ENCODE assay signal across 8 cellular contexts in genomic region chr5:65926276-65926761, GRCh38. TPM values are rescaled to one million over a fixed set of nuclear protein-coding genes. Genes with fewer than 3 reads are reported as not detected.
DNase-seq lines count a peak whose midpoint lies in the region; ATAC-seq, FAIRE-seq and TF ChIP-seq lines count a peak whose summit lies in the region.

ERBIN (plus strand) TSS chr5:65926575; CDS start chr5:65992719, 66,144 bp downstream.

- intact Hi-C loops in T-helper 2 cell treated with Interferon-gamma antibody and Interleukin-4, amounts not matched to agents 100 ng/mL and 5 ng/mL, for 36 hours (cut with micrococcal nuclease) = loop anchor here (1.0 to 10.0 kb wide), 10 partner anchors 41 to 1078 kb away; partner anchors contain the start of genes CENPK, PPWD1 and TRIM23
- intact Hi-C loops in left ventricle myocardium superior (cut with micrococcal nuclease) = loop anchor here (5.0 kb wide), 1 partner anchor 216 kb away; the partner anchor contains the start of gene SREK1

- H3K27me3 ChIP-seq in DOHH2 (ENCODE audit: control insufficient read depth, low read length) = no peaks in the 10 kb centered on the region

- peaks cover 15% of the 10 kb centered on the region for H3F3A ChIP-seq in DOHH2 (ENCODE audit: control insufficient read depth, insufficient read depth)

- FAIRE-seq in urothelium cell line (lab: Jason Lieb, UNC) = no peak

- no peak for TF ChIP-seq CTCF in DOHH2 (IDR thresholded peaks at IDR 0.05; ENCODE audit: low read depth, low read length, poor library complexity, severe bottlenecking)

- H3K4me3 ChIP-seq in DOHH2 (ENCODE audit: low read length) = peak within 1 kb of the TSS; percentile 87

- no peaks in the 10 kb centered on the region for H3K9me3 ChIP-seq in DOHH2 (ENCODE audit: control insufficient read depth, insufficient read depth, low read length)

- peaks cover 43% of the 10 kb centered on the region for H3K36me3 ChIP-seq in DOHH2 (ENCODE audit: control insufficient read depth, low read length)

- H3K9me2 ChIP-seq in DOHH2 (replicated peaks; ENCODE audit: control insufficient read depth, low read length) = no peaks in the 10 kb centered on the region

- peak; percentile 86 for DNase-seq in KBM-7
- DNase-seq in left ventricle myocardium superior = peak; percentile 88
- DNase-seq in putamen (ENCODE audit: low spot score) = peak; percentile 54
- peak; percentile 58 for DNase-seq in urothelium cell line (ENCODE audit: low spot score)

- ATAC-seq in GM21717 (IDR thresholded peaks at IDR 0.05; ENCODE audit: unreplicated experiment) (peak; percentile 23), left ventricle myocardium superior (peak; percentile 69)

- peaks cover 17% of the 10 kb centered on the region for H4K20me1 ChIP-seq in DOHH2 (ENCODE audit: control insufficient read depth, insufficient read depth, low read depth, low read length)

- in situ Hi-C loops in KBM-7 (cut with MboI; ENCODE audit: low pct_unique_long_range_greater_than_20kb, low sequenced_read_pairs) = no loop called here

- H3K4me1 ChIP-seq in DOHH2 (ENCODE audit: control insufficient read depth, low read length) = peaks cover 43% of the 10 kb centered on the region

- peak within 1 kb of the TSS; percentile 91 for H3K4me2 ChIP-seq in DOHH2 (ENCODE audit: low read length)

- peak within 1 kb of the TSS; percentile 89 for H3K27ac ChIP-seq in DOHH2 (ENCODE audit: low read depth, low read length)
- peak within 1 kb of the TSS; percentile 96 for H3K27ac ChIP-seq in angular gyrus (ENCODE audit: low read depth, low read length)

- peaks cover 54% of the 10 kb centered on the region for H3K79me2 ChIP-seq in DOHH2 (ENCODE audit: control insufficient read depth, low read length)

RNA-seq across cellular contexts. Expression of gene ERBIN, which starts in this region (rescaled TPM):
- 54.1 and 56.8 TPM in 2 replicates for total RNA-seq in T-helper 2 cell treated with Interferon-gamma antibody and Interleukin-4, amounts not matched to agents 100 ng/mL and 5 ng/mL, for 36 hours
- 39.6 TPM for total RNA-seq in left ventricle myocardium superior

Comparison
In these comparisons a context has a peak if more than half of its experiments do, and no peak if none do; other contexts are left out.
1. Peak in every context shown above with its lines: DNase-seq, ATAC-seq, H3K4me3 ChIP-seq and H3K27ac ChIP-seq.